ENCODE assay signal across 36 cellular contexts in the genomic region with DNA sequence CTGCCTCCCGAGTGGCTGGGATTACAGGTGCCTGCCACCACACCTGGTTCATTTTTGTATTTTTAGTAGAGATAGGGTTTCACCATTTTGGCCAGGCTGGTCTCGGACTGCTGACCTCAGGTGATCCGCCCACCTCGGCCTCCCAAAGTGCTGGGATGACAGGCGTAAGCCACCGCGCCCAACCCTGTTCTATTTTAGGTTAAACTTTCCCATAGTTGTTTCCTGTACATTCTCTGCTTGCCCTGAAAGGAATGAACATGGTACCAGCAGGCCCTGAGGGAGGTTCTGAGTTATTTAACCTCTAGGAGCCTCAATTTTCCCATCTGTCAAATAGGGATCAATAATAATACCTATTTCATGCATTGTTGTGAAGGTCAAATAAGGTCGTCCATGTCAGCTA. TPM values are rescaled to one million over a fixed set of nuclear protein-coding genes. Genes with fewer than 3 reads are reported as not detected.
"Had no signal": no experiment of that assay in that cellular context is flagged by ENCODE, and none has a peak within 500 bp of the region (broad histone marks: within the 10 kb centered on the region; RNA-seq: fewer than 3 reads in every experiment).

No MANE protein-coding gene starts in this region.

- H3K4me3 ChIP-seq: adrenal gland, ascending aorta, body of pancreas, breast epithelium, cardiac muscle cell had no signal

- H3K27ac ChIP-seq: adrenal gland, ascending aorta, body of pancreas, brain microvascular endothelial cell, breast epithelium, cardiac muscle cell had no signal

- H3K4me1 ChIP-seq: adrenal gland, body of pancreas, breast epithelium had no signal

- H3K27me3 ChIP-seq: ascending aorta, body of pancreas, breast epithelium, cardiac muscle cell had no signal

- DNase-seq: activated effector memory CD4-positive, alpha-beta T cell treated with anti-CD3 and anti-CD28 coated beads, Interleukin-2, amount 50 U/mL, for 16 hours; activated effector memory CD4-positive, alpha-beta T cell treated with Interleukin-2 at 50 U/mL for 16 hours; activated gamma-delta T cell; activated gamma-delta T cell treated with Interleukin-2 at 50 U/mL for 16 hours; activated naive CD4-positive, alpha-beta T cell; activated naive CD4-positive, alpha-beta T cell treated with anti-CD3 and anti-CD28 coated beads for 36 hours; activated naive CD4-positive, alpha-beta T cell treated with anti-CD3 and anti-CD28 coated beads, Interleukin-2, amount 10 ng/mL, durations not matched to agents 7 days and 5 days; activated naive CD4-positive, alpha-beta T cell treated with anti-CD3 and anti-CD28 coated beads, Interleukin-2, amount 50 U/mL, for 16 hours; activated naive CD4-positive, alpha-beta T cell treated with Interleukin-2 at 50 U/mL for 16 hours; activated naive CD8-positive, alpha-beta T cell treated with anti-CD3 and anti-CD28 coated beads for 36 hours; activated naive CD8-positive, alpha-beta T cell treated with anti-CD3 and anti-CD28 coated beads, Interleukin-2, amount 10 ng/mL, durations not matched to agents 7 days and 5 days; activated naive CD8-positive, alpha-beta T cell treated with anti-CD3 and anti-CD28 coated beads, Interleukin-2, amount 50 U/mL, for 24 hours; activated T-cell treated with anti-CD3 and anti-CD28 coated beads, Interleukin-2, amount 50 U/mL, for 1 hour; activated T-cell treated with anti-CD3 and anti-CD28 coated beads, Interleukin-2, amount 50 U/mL, for 24 hours; activated T-cell treated with anti-CD3 and anti-CD28 coated beads, Interleukin-2, amount 50 U/mL, for 4 hours; activated T-cell treated with anti-CD3 and anti-CD28 coated beads, Interleukin-2, amount 50 U/mL, for 48 hours; activated T-cell treated with anti-CD3 and anti-CD28 coated beads, Interleukin-2, amount 50 U/mL, for 72 hours; adrenal gland; amniotic stem cell; amygdala; anterior cingulate cortex; aorta; body of pancreas; brain microvascular endothelial cell; caudate nucleus; central memory CD4-positive, alpha-beta T cell; cerebellar nuclear complex had no signal

- ATAC-seq: activated naive CD4-positive, alpha-beta T cell treated with anti-CD3 and anti-CD28 coated beads, Interleukin-2, amount 50 U/mL, for 72 hours; activated naive CD8-positive, alpha-beta T cell treated with anti-CD3 and anti-CD28 coated beads, Interleukin-2, amount 50 U/mL, for 24 hours; activated T-cell treated with anti-CD3 and anti-CD28 coated beads, Interleukin-2, amount 50 U/mL, for 4 hours; activated T-cell treated with anti-CD3 and anti-CD28 coated beads, Interleukin-2, amount 50 U/mL, for 72 hours; activated T-helper 17 cell treated with anti-CD3 and anti-CD28 coated beads, Interleukin-2, amount 50 U/mL, for 72 hours; body of pancreas had no signal

- H3K36me3 ChIP-seq: adrenal gland, ascending aorta, brain microvascular endothelial cell, breast epithelium, cardiac muscle cell had no signal

- H3K9me3 ChIP-seq: adrenal gland, ascending aorta, body of pancreas, breast epithelium had no signal

RNA-seq across cellular contexts. Expression of a gene that starts 11.0 kb away (rescaled TPM):
- total RNA-seq: activated naive CD4-positive, alpha-beta T cell treated with anti-CD3 and anti-CD28 coated beads for 36 hours; activated naive CD4-positive, alpha-beta T cell treated with anti-CD3 and anti-CD28 coated beads, Interleukin-2, amount 50 U/mL, for 72 hours; activated naive CD8-positive, alpha-beta T cell treated with anti-CD3 and anti-CD28 coated beads for 36 hours; activated naive CD8-positive, alpha-beta T cell treated with anti-CD3 and anti-CD28 coated beads, Interleukin-2, amount 10 ng/mL, durations not matched to agents 7 days and 5 days; activated T-cell treated with anti-CD3 and anti-CD28 coated beads, Interleukin-2, amount 50 U/mL, for 72 hours; activated T-helper 1 cell treated with anti-CD3 and anti-CD28 coated beads, Interleukin-12 subunit alpha, Interleukin-12 subunit beta, Interleukin-2, Interleukin-4 antibody, amounts not matched to agents 30 ng/mL and 10 ng/mL and 1 ng/mL, durations not matched to agents 14 hours and 24 hours and 36 hours; activated T-helper 17 cell treated with anti-CD3 and anti-CD28 coated beads, Interleukin-2, amount 50 U/mL, for 72 hours; activated T-helper 2 cell treated with anti-CD3 and anti-CD28 coated beads, Interferon-gamma antibody, Interleukin-2, Interleukin-4, amounts not matched to agents 10 μg/mL and 5 μg/mL and 100 μg/mL, durations not matched to agents 14 hours and 24 hours and 36 hours; bronchial epithelial cell; chondrocyte had no signal
